In genomic region chr2:71746946-71747501, GRCh38 we compare ENCODE assay signal across 10 cellular contexts.
DNase-seq lines count a peak whose midpoint lies in the region; ATAC-seq and TF ChIP-seq lines count a peak whose summit lies in the region.
"Had no signal": no experiment of that assay in that cellular context is flagged by ENCODE, and none has a peak within 500 bp of the region (broad histone marks: within the 10 kb centered on the region; RNA-seq: fewer than 3 reads in every experiment).

No MANE protein-coding gene starts in this region.

- BruUV-seq in mammary epithelial cell (replicated peaks; lab: Mats Ljungman, UMichigan) (no TSS peak), Caco-2 (replicated peaks; lab: Mats Ljungman, UMichigan) (no TSS peak)

- H4K20me1 ChIP-seq in MM.1S (ENCODE audit: insufficient read depth, low read length) (no peaks in the 10 kb centered on the region), mammary epithelial cell (ENCODE audit: insufficient read depth, low read length) (no peaks in the 10 kb centered on the region)

- in situ Hi-C loops in mammary epithelial cell (cut with MboI; ENCODE audit: low sequenced_read_pairs in 2 of 2), result no loop called here

- H3K9me3 Mint-ChIP-seq in Caco-2 (ENCODE audit: unreplicated experiment), result peaks cover 6% of the 10 kb centered on the region

- dilution Hi-C loops in mammary epithelial cell (cut with HindIII; ENCODE audit: low sequenced_read_pairs), result loop anchor here (5.0 kb wide), 1 partner anchor 55 kb away; no protein-coding TSS in a partner anchor

- CTCF ChIA-PET in mammary epithelial cell (lab: Charles Lee; ENCODE audit: low non-redundant PET), result no interaction called here
- CTCF ChIA-PET in Caco-2 (lab: Charles Lee), result no interaction called here

- no peaks in the 10 kb centered on the region for H3K79me2 ChIP-seq in MM.1S (ENCODE audit: low read length)
- H3K79me2 ChIP-seq in mammary epithelial cell (ENCODE audit: insufficient read depth, low read length), result no peaks in the 10 kb centered on the region

- POLR2A ChIA-PET in Caco-2 (lab: Charles Lee), result no interaction called here

- H3K27ac Mint-ChIP-seq in Caco-2 (ENCODE audit: unreplicated experiment), result no peak overlapping the region
- H3K27ac Mint-ChIP-seq: activated CD4-positive, alpha-beta T cell treated with anti-CD3 and anti-CD28 coated beads for 36 hours had no signal

- H3K4me1 ChIP-seq in MM.1S (ENCODE audit: low read length), result no peaks in the 10 kb centered on the region
- peaks cover 36% of the 10 kb centered on the region for H3K4me1 ChIP-seq in mammary epithelial cell (ENCODE audit: insufficient read depth, low read length)
- peaks cover 25% of the 10 kb centered on the region for H3K4me1 ChIP-seq in lower lobe of right lung
- H3K4me1 ChIP-seq in uterus, result peaks cover 0 to 4% of the 10 kb centered on the region in 2 donors
- H3K4me1 ChIP-seq in Caco-2, result peaks cover 28% of the 10 kb centered on the region

- H3K9me2 ChIP-seq in MM.1S (replicated peaks; ENCODE audit: insufficient read depth, low read length), result no peaks in the 10 kb centered on the region

- no peak for TF ChIP-seq POLR2A in uterus (IDR thresholded peaks at IDR 0.05)

- H3F3A ChIP-seq in MM.1S (ENCODE audit: insufficient read depth, low read length), result no peaks in the 10 kb centered on the region

- TF ChIP-seq CTCF in MM.1S (IDR thresholded peaks at IDR 0.05; ENCODE audit: low read length), result no peak
- TF ChIP-seq CTCF in mammary epithelial cell (conservative IDR thresholded peaks at IDR 0.05 in 1 of 2, IDR thresholded peaks at IDR 0.05 in 1 of 2; ENCODE audit: extremely low read depth in 1 of 2, insufficient read depth in 1 of 2, low read depth in 1 of 2, low read length in 2 of 2), result no peak
- no peak for TF ChIP-seq CTCF in lower lobe of right lung (IDR thresholded peaks at IDR 0.05)
- no peak for TF ChIP-seq CTCF in uterus (IDR thresholded peaks at IDR 0.05)
- TF ChIP-seq CTCF in Caco-2 (IDR thresholded peaks at IDR 0.05; ENCODE audit: insufficient read depth in 1 of 2, low read depth in 1 of 2, low read length in 1 of 2, severe bottlenecking in 1 of 2, unreplicated experiment in 1 of 2), result no peak

- H3K27ac ChIP-seq in MM.1S (ENCODE audit: low read length) (no peak overlapping the region), mammary epithelial cell (ENCODE audit: insufficient read depth, low read depth, low read length) (no peak overlapping the region), lower lobe of right lung (peak overlapping the region; percentile 22), uterus (peak overlapping the region; percentile 23 to 59)

- H2AFZ ChIP-seq in MM.1S (ENCODE audit: low read length), result no peak overlapping the region
- peak overlapping the region; percentile 30 for H2AFZ ChIP-seq in mammary epithelial cell (ENCODE audit: low read depth, low read length)

- H3K9ac ChIP-seq in MM.1S (ENCODE audit: low read length), result no peak overlapping the region
- H3K9ac ChIP-seq in mammary epithelial cell (ENCODE audit: insufficient read depth, low read length), result no peak overlapping the region

- ATAC-seq in lower lobe of right lung, result peak; percentile 47 to 53
- ATAC-seq in HG03196 (IDR thresholded peaks at IDR 0.05; ENCODE audit: unreplicated experiment), result no peak
- ATAC-seq: activated CD4-positive, alpha-beta T cell treated with anti-CD3 and anti-CD28 coated beads for 36 hours had no signal

- peaks cover 24% of the 10 kb centered on the region for H3K4me1 Mint-ChIP-seq in Caco-2 (ENCODE audit: low read depth, unreplicated experiment)
- H3K4me1 Mint-ChIP-seq: activated CD4-positive, alpha-beta T cell treated with anti-CD3 and anti-CD28 coated beads for 36 hours had no signal

- no peak overlapping the region for H3K4me3 Mint-ChIP-seq in Caco-2 (ENCODE audit: unreplicated experiment)
- H3K4me3 Mint-ChIP-seq: activated CD4-positive, alpha-beta T cell treated with anti-CD3 and anti-CD28 coated beads for 36 hours; brain had no signal

- H3K4me2 ChIP-seq in MM.1S (ENCODE audit: low read depth, low read length) (no peak overlapping the region), mammary epithelial cell (ENCODE audit: insufficient read depth, low read depth, low read length) (no peak overlapping the region)

- H3K36me3 ChIP-seq in MM.1S (replicated peaks; ENCODE audit: insufficient read depth, low read length) (no peaks in the 10 kb centered on the region), mammary epithelial cell (ENCODE audit: insufficient read depth, low read length) (no peaks in the 10 kb centered on the region), lower lobe of right lung (no peaks in the 10 kb centered on the region), uterus (no peaks in the 10 kb centered on the region), Caco-2 (ENCODE audit: control insufficient read depth, insufficient read depth, low read length) (no peaks in the 10 kb centered on the region)

- no peaks in the 10 kb centered on the region for H3K9me3 ChIP-seq in MM.1S (replicated peaks; ENCODE audit: insufficient read depth, low read length)
- no peaks in the 10 kb centered on the region for H3K9me3 ChIP-seq in mammary epithelial cell (replicated peaks; ENCODE audit: insufficient read depth, low read length)
- H3K9me3 ChIP-seq in lower lobe of right lung, result no peaks in the 10 kb centered on the region
- no peaks in the 10 kb centered on the region for H3K9me3 ChIP-seq in uterus
- H3K9me3 ChIP-seq in Caco-2, result no peaks in the 10 kb centered on the region

- H3K27me3 ChIP-seq in MM.1S (replicated peaks; ENCODE audit: insufficient read depth, low read length) (no peaks in the 10 kb centered on the region), mammary epithelial cell (ENCODE audit: insufficient read depth, low read length) (no peaks in the 10 kb centered on the region), lower lobe of right lung (ENCODE audit: low read depth) (no peaks in the 10 kb centered on the region), uterus (no peaks in the 10 kb centered on the region), Caco-2 (replicated peaks; ENCODE audit: control insufficient read depth, insufficient read depth, low read length) (no peaks in the 10 kb centered on the region)

- intact Hi-C loops in mammary epithelial cell (cut with micrococcal nuclease), result no loop called here
- intact Hi-C loops in lower lobe of right lung (cut with DNase I), result no loop called here
- intact Hi-C loops in uterus (cut with DNase I; ENCODE audit: low total_unique reads), result no loop called here
- intact Hi-C loops in Caco-2 (cut with micrococcal nuclease; ENCODE audit: unreplicated experiment), result no loop called here

- 40% methylated on average over 9 of the region's 13 CpGs for WGBS in mammary epithelial cell (ENCODE audit: low coverage, missing lambda C conversion rate)

- H3K4me3 ChIP-seq in MM.1S (ENCODE audit: low read length) (no peak overlapping the region), mammary epithelial cell (replicated peaks in 1 of 3; ENCODE audit: insufficient read depth in 1 of 3, low read depth in 2 of 3, low read length in 3 of 3) (no peak overlapping the region), lower lobe of right lung (no peak overlapping the region), uterus (no peak overlapping the region), Caco-2 (ENCODE audit: low read depth, low read length) (no peak overlapping the region)

- peak; percentile 60 for DNase-seq in MM.1S
- peak; percentile 9 for DNase-seq in mammary epithelial cell
- peak; percentile 53 for DNase-seq in lower lobe of right lung
- DNase-seq in uterus, result peak; percentile 26 to 42
- no peak for DNase-seq in Caco-2
- DNase-seq in NCI-H748 (lab: John Stamatoyannopoulos, UW; ENCODE audit: unreplicated experiment), result no peak
- DNase-seq: activated CD4-positive, alpha-beta T cell treated with anti-CD3 and anti-CD28 coated beads for 36 hours; stimulated activated CD4-positive, alpha-beta T cell treated with anti-CD3 and anti-CD28 coated beads, Interleukin-2, amount 100 ng/mL, for 48 hours had no signal

- no peaks in the 10 kb centered on the region for H3K27me3 Mint-ChIP-seq in Caco-2 (ENCODE audit: insufficient read depth, unreplicated experiment)
- H3K27me3 Mint-ChIP-seq: brain had no signal

- H3K36me3 Mint-ChIP-seq in Caco-2 (ENCODE audit: insufficient read depth, unreplicated experiment), result no peaks in the 10 kb centered on the region
- H3K36me3 Mint-ChIP-seq: brain had no signal

Comparison
In these comparisons a context has a peak if more than half of its experiments do, and no peak if none do; other contexts are left out.
1. DNase-seq: peak in MM.1S (single experiment), mammary epithelial cell (single experiment), lower lobe of right lung (single experiment) and uterus (2 of 2); none in Caco-2 (0 of 2) and NCI-H748 (single experiment).
2. H3K27ac ChIP-seq: peak in lower lobe of right lung (single experiment) and uterus (2 of 2); none in MM.1S (single experiment) and mammary epithelial cell (single experiment).